Comparison of ENCODE assay signal across 8 cellular contexts in the genomic region with DNA sequence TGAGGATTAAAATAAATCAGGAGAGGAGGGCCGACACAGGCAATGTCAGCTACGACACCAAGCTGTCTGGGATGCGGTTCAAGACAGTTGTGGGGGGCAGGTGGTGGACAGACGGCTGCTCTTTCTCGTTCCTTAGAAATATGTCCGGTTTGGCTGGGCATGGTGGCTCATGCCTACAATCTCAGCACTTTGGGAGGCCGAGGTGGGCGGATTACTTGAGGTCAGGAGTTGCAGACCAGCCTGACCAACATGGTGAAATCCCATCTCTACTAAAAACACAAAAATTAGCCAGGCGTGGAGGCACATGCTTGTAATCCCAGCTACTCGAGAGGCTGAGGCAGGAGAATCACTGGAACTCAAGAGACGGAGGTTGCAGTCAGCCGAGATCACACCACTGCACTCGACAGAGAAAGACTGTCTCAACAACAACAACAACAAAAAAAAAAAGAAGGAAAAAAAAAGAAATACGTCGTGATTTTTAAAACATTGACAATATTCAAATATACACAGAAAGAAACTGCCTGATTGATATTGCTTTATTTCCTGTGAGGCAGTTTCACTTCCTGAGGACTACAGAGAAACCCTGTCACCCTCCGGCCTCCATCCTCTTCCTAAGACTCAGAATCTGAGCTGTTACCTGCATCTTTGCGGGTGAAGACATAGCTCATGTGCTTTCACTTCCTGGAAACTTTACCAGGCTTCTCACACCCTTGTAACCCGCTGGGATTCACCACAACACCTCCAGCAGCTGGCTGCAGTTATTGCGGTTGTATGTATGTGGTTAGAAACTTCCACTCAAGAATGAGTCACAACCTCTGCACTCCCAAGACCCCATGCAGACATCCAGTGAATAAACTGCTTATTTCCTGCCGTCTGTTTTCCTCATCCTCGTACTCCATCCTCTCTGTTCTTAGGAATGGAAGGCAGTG.
DNase-seq lines count a peak whose midpoint lies in the region; ATAC-seq lines count a peak whose summit lies in the region.

No MANE protein-coding gene starts in this region.

- peak overlapping the region; percentile 77 for H3K27ac ChIP-seq in thymus (ENCODE audit: low read depth)

- H3K4me3 ChIP-seq in thymus (ENCODE audit: low read length): no peak overlapping the region

- DNase-seq in A172 (ENCODE audit: low spot score) (peak; percentile 97), SIG-M5 (lab: John Stamatoyannopoulos, UW) (peak; percentile 80), medulla oblongata (ENCODE audit: extremely low spot score) (peak; percentile 2), cardiac septum (ENCODE audit: low spot score) (no peak)
- DNase-seq in activated naive CD4-positive, alpha-beta T cell treated with anti-CD3 and anti-CD28 coated beads, Interleukin-2, amount 50 U/mL, for 16 hours: peak; percentile 43

- peaks cover 24% of the 10 kb centered on the region for H3K4me1 ChIP-seq in thymus (ENCODE audit: control insufficient read depth, insufficient read depth, low read length)

- H3K36me3 ChIP-seq in thymus (ENCODE audit: control insufficient read depth, insufficient read depth): no peaks in the 10 kb centered on the region

- intact Hi-C loops in cardiac septum (cut with DNase I): no loop called here

- no peaks in the 10 kb centered on the region for H3K27me3 ChIP-seq in thymus (ENCODE audit: control insufficient read depth, insufficient read depth)

- 39% methylated on average over 21 of the region's 21 CpGs for WGBS in thymus

- ATAC-seq in GM18870 (IDR thresholded peaks at IDR 0.05; ENCODE audit: unreplicated experiment): peak; percentile 97
- ATAC-seq in HG03097 (IDR thresholded peaks at IDR 0.05; ENCODE audit: low FRiP score, unreplicated experiment): peak; percentile 97

- no peaks in the 10 kb centered on the region for H3K9me3 ChIP-seq in thymus (ENCODE audit: control insufficient read depth)
